ENCODE assay signal across 14 cellular contexts in the genomic region with DNA sequence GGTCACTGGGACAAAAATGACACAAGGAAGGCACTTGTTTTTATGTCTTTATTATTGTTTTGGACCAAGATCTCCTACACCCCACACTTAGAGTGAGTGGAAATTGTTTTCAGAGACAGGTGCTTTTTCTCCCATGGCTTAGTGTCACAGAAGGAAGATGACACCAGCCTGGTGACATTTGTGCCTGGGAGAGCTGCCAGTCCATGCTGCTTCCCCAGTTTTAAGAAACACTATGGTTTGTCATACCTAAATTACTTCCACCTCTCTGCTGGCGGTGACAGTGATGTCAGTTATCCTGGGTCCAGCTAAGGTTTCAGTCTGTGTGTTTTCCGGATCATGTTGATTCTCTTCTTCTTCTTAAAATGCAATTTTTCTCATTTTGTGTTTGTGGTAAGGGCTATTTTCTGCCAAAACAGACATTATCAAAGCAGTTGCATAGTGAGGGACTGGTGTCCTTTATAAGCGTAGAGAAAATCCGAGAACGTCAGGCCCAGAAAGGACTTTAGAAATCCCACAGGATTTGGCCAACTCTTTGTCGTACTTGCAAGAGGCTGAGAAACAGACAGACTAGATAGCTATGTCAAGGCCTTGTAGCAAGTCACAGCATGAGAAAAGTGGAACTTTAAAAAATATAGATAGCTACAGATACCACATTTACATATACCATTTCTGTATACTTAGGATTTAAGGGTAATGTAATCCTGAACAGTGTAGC.
DNase-seq lines count a peak whose midpoint lies in the region; ATAC-seq and TF ChIP-seq lines count a peak whose summit lies in the region.
"Had no signal": no experiment of that assay in that cellular context is flagged by ENCODE, and none has a peak within 500 bp of the region (broad histone marks: within the 10 kb centered on the region; RNA-seq: fewer than 3 reads in every experiment).

No MANE protein-coding gene starts in this region.

- no peak overlapping the region for H2BK12ac ChIP-seq in trophoblast cell (ENCODE audit: low read length)

- H3K4me2 ChIP-seq in trophoblast cell (ENCODE audit: low read length): no peak overlapping the region
- H3K4me2 ChIP-seq: GM23338 had no signal

- peak; percentile 0 for DNase-seq in cerebellum (ENCODE audit: low spot score)
- no peak for DNase-seq in esophagus squamous epithelium (lab: John Stamatoyannopoulos, UW)
- DNase-seq in trophoblast cell: no peak
- no peak for DNase-seq in heart left ventricle
- DNase-seq in stimulated activated CD4-positive, alpha-beta T cell treated with anti-CD3 and anti-CD28 coated beads, Interleukin-2, amount 100 ng/mL, for 24 hours: no peak
- DNase-seq: C1 segment of cervical spinal cord; CD4-positive, alpha-beta T cell; DMS79; H9 had no signal

- H3K36me3 ChIP-seq in esophagus squamous epithelium (no peaks in the 10 kb centered on the region), trophoblast cell (ENCODE audit: control insufficient read depth in 1 of 2, insufficient read depth in 2 of 2, low read length in 2 of 2) (no peaks in the 10 kb centered on the region), heart left ventricle (no peaks in the 10 kb centered on the region)

- H3K18ac ChIP-seq in trophoblast cell (ENCODE audit: low read length): no peak overlapping the region

- TF ChIP-seq POLR2A in esophagus squamous epithelium (IDR thresholded peaks at IDR 0.05): no peak
- TF ChIP-seq POLR2A in heart left ventricle (IDR thresholded peaks at IDR 0.05): no peak

- no peak overlapping the region for H2AFZ ChIP-seq in trophoblast cell (ENCODE audit: insufficient read depth, low read length, poor library complexity)
- H2AFZ ChIP-seq: GM23338 had no signal

- H3K9me3 ChIP-seq in esophagus squamous epithelium (no peaks in the 10 kb centered on the region), trophoblast cell (ENCODE audit: insufficient read depth, low read depth, low read length) (no peaks in the 10 kb centered on the region), heart left ventricle (no peaks in the 10 kb centered on the region)

- no peak for TF ChIP-seq CTCF in esophagus squamous epithelium (IDR thresholded peaks at IDR 0.05)
- TF ChIP-seq CTCF in heart left ventricle (IDR thresholded peaks at IDR 0.05): no peak

- no peak overlapping the region for H3K4ac ChIP-seq in trophoblast cell (ENCODE audit: low read depth, low read length)

- H3K79me2 ChIP-seq in trophoblast cell (ENCODE audit: control insufficient read depth, insufficient read depth, low read length, poor library complexity): no peaks in the 10 kb centered on the region

- H4K12ac ChIP-seq in trophoblast cell (ENCODE audit: low read depth, low read length): no peak overlapping the region

- H3K14ac ChIP-seq in trophoblast cell (ENCODE audit: low read length): peak overlapping the region; percentile 44

- H3K9ac ChIP-seq in trophoblast cell (ENCODE audit: low read length): no peak overlapping the region

- no peaks in the 10 kb centered on the region for H3K27me3 ChIP-seq in esophagus squamous epithelium
- H3K27me3 ChIP-seq in trophoblast cell (ENCODE audit: insufficient read depth, low read length): no peaks in the 10 kb centered on the region
- H3K27me3 ChIP-seq in heart left ventricle: no peaks in the 10 kb centered on the region

- H4K91ac ChIP-seq in trophoblast cell (ENCODE audit: low read depth, low read length): no peak overlapping the region

- no peak overlapping the region for H3K23ac ChIP-seq in trophoblast cell (ENCODE audit: low read length)

- H3K4me3 ChIP-seq in esophagus squamous epithelium (no peak overlapping the region), trophoblast cell (ENCODE audit: low read depth, low read length) (no peak overlapping the region), skin epidermis (no peak overlapping the region), heart left ventricle (no peak overlapping the region)
- H3K4me3 ChIP-seq: GM12878, GM23338 had no signal

- H3K4me1 ChIP-seq in esophagus squamous epithelium (peaks cover 0 to 47% (median 11%) of the 10 kb centered on the region in 3 donors), trophoblast cell (ENCODE audit: control insufficient read depth in 1 of 2, insufficient read depth in 2 of 2, low read length in 2 of 2) (peaks cover 2 to 3% of the 10 kb centered on the region in 2 experiments), heart left ventricle (no peaks in the 10 kb centered on the region)

- peak overlapping the region in 3 of 4 donors; percentile 49 to 60 (median 56) for H3K27ac ChIP-seq in esophagus squamous epithelium
- no peak overlapping the region for H3K27ac ChIP-seq in trophoblast cell (ENCODE audit: low read depth, low read length)
- peak overlapping the region in 15 of 21 experiments; percentile 15 to 75 (median 52) for H3K27ac ChIP-seq in skin epidermis
- H3K27ac ChIP-seq in heart left ventricle: no peak overlapping the region

- no peak overlapping the region for H4K8ac ChIP-seq in trophoblast cell (ENCODE audit: low read depth, low read length)

- H2BK5ac ChIP-seq in trophoblast cell (ENCODE audit: low read depth, low read length, poor library complexity): no peak overlapping the region

- 64 to 82% methylated on average over 5 to 6 of the region's 6 CpGs for WGBS in esophagus squamous epithelium, 2 donors
- no CpG with 5 or more reads among the region's 6 CpGs for WGBS in trophoblast cell (ENCODE audit: extremely low coverage, insufficient coverage, insufficient read length)
- WGBS in heart left ventricle, 4 donors: 75 to 92% (median 87%) methylated on average over 6 of the region's 6 CpGs

- ATAC-seq in HG03432 (IDR thresholded peaks at IDR 0.05; ENCODE audit: unreplicated experiment) (no peak), heart left ventricle (no peak)
- ATAC-seq: GM12878, GM23338, HepG2 had no signal

- no peaks in the 10 kb centered on the region for H3K79me1 ChIP-seq in trophoblast cell (ENCODE audit: low read length)

- H2AK5ac ChIP-seq in trophoblast cell (ENCODE audit: low read length): no peak overlapping the region

- no peak overlapping the region for H2BK120ac ChIP-seq in trophoblast cell (ENCODE audit: insufficient read depth, low read length, poor library complexity)

- intact Hi-C loops in esophagus squamous epithelium (cut with DNase I): no loop called here
- intact Hi-C loops in heart left ventricle (cut with DNase I): no loop called here

Comparison
In these comparisons a context has a peak if more than half of its experiments do, and no peak if none do; other contexts are left out.
1. H3K27ac ChIP-seq: peak in esophagus squamous epithelium (3 of 4) and skin epidermis (15 of 21); none in trophoblast cell (single experiment) and heart left ventricle (0 of 12).